20 cellular contexts compared by ENCODE assay signal in the genomic region with DNA sequence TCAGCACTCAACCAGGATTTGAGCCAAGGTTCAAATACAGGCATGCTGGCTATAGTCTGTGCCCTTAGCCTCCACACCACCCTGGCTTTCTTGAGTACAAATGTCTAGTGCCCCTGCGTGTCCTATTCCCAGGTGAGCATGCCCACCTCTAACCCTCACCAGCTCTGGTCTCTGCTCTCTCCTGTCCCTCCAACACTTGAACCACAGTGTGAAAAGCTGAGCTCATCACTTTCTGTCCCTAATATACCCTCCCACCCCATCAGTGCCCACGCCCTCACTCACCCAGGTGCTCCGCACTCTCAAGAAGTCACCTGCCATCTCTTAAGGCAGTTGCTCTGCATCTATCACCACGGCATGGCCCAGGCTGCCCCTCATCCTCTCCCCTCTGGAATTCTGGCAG. TPM values are rescaled to one million over a fixed set of nuclear protein-coding genes. Genes with fewer than 3 reads are reported as not detected.
DNase-seq lines count a peak whose midpoint lies in the region; ATAC-seq, FAIRE-seq and TF ChIP-seq lines count a peak whose summit lies in the region.
"Had no signal": no experiment of that assay in that cellular context is flagged by ENCODE, and none has a peak within 500 bp of the region (broad histone marks: within the 10 kb centered on the region; RNA-seq: fewer than 3 reads in every experiment).

No MANE protein-coding gene starts in this region.

- peak overlapping the region; percentile 85 to 98 (median 91) for H3K27ac Mint-ChIP-seq in immature natural killer cell
- peak overlapping the region; percentile 53 for H3K27ac Mint-ChIP-seq in stimulated activated effector memory CD8-positive, alpha-beta T cell treated with anti-CD3 and anti-CD28 coated beads, Interleukin-12 subunit alpha, Interleukin-12 subunit beta, amount 100 ng/mL, for 72 hours
- H3K27ac Mint-ChIP-seq: CD4-positive, CD25-positive, alpha-beta regulatory T cell; GM23338 had no signal

- no peak overlapping the region for H2BK20ac ChIP-seq in IMR-90 (ENCODE audit: low read depth, low read length)

- H2BK15ac ChIP-seq in IMR-90 (ENCODE audit: low read depth, low read length): no peak overlapping the region

- peaks cover 21% of the 10 kb centered on the region for H3K27me3 ChIP-seq in IMR-90 (ENCODE audit: control insufficient read depth, insufficient read depth, low read length)

- H3K79me1 ChIP-seq in IMR-90 (ENCODE audit: low read depth in 1 of 2, low read length in 2 of 2): no peaks in the 10 kb centered on the region

- no peaks in the 10 kb centered on the region for H3K36me3 ChIP-seq in IMR-90 (ENCODE audit: control insufficient read depth, insufficient read depth, low read length)
- H3K36me3 ChIP-seq: BE2C had no signal

- WGBS in A549 (ENCODE audit: missing lambda C conversion rate): 69% methylated on average over 4 of the region's 4 CpGs
- WGBS in IMR-90 (ENCODE audit: extremely low coverage in 2 of 2, insufficient read length in 1 of 2), 2 experiments: 33% methylated on average over 1 of the region's 4 CpGs; no CpG with 5 or more reads in 1 of the 2 experiments

- H3K4me1 Mint-ChIP-seq in immature natural killer cell: peaks cover 68 to 92% of the 10 kb centered on the region in 2 donors
- H3K4me1 Mint-ChIP-seq in stimulated activated effector memory CD8-positive, alpha-beta T cell treated with anti-CD3 and anti-CD28 coated beads, Interleukin-12 subunit alpha, Interleukin-12 subunit beta, amount 100 ng/mL, for 72 hours: peaks cover 46% of the 10 kb centered on the region
- H3K4me1 Mint-ChIP-seq: CD4-positive, CD25-positive, alpha-beta regulatory T cell; GM23338 had no signal

- no peak overlapping the region for H3K4ac ChIP-seq in IMR-90 (ENCODE audit: low read depth, low read length)

- no peaks in the 10 kb centered on the region for H3K9me3 Mint-ChIP-seq in immature natural killer cell
- H3K9me3 Mint-ChIP-seq in stimulated activated effector memory CD8-positive, alpha-beta T cell treated with anti-CD3 and anti-CD28 coated beads, Interleukin-12 subunit alpha, Interleukin-12 subunit beta, amount 100 ng/mL, for 72 hours: no peaks in the 10 kb centered on the region
- H3K9me3 Mint-ChIP-seq: GM23338 had no signal

- H2AFZ ChIP-seq in IMR-90 (replicated peaks; ENCODE audit: low read length, poor library complexity): no peak overlapping the region
- H2AFZ ChIP-seq: GM23338 had no signal

- no peak overlapping the region for H3K18ac ChIP-seq in IMR-90 (ENCODE audit: low read depth, low read length)

- no peak overlapping the region for H3K9ac ChIP-seq in IMR-90 (ENCODE audit: low read depth, low read length)

- in situ Hi-C loops in IMR-90 (cut with MboI; ENCODE audit: low sequenced_read_pairs): no loop called here

- intact Hi-C loops in IMR-90 (cut with micrococcal nuclease): no loop called here

- H3K4me2 ChIP-seq in A549 (no peak overlapping the region), IMR-90 (ENCODE audit: low read depth, low read length) (no peak overlapping the region)
- H3K4me2 ChIP-seq: GM23338 had no signal

- H2AK9ac ChIP-seq in IMR-90 (replicated peaks; ENCODE audit: low read depth, low read length, poor library complexity): no peak overlapping the region

- H3K9me1 ChIP-seq in IMR-90 (ENCODE audit: insufficient read depth, low read length): no peaks in the 10 kb centered on the region

- no peak overlapping the region for H3K4me3 ChIP-seq in A549
- H3K4me3 ChIP-seq in IMR-90 (ENCODE audit: insufficient read depth, low read depth, low read length): no peak overlapping the region
- H3K4me3 ChIP-seq: GM23338 had no signal

- dilution Hi-C loops in IMR-90 (cut with HindIII; ENCODE audit: low sequenced_read_pairs, unreplicated experiment): no loop called here

- H4K20me1 ChIP-seq in IMR-90 (ENCODE audit: insufficient read depth, low read length): no peaks in the 10 kb centered on the region

- H4K8ac ChIP-seq in IMR-90 (ENCODE audit: low read depth in 2 of 2, low read length in 2 of 2): no peak overlapping the region

- H3K56ac ChIP-seq in IMR-90 (ENCODE audit: extremely low read depth, insufficient read depth, low read length): no peak overlapping the region

- CTCF ChIA-PET in A549 (lab: Yijun Ruan, JAX) (interaction anchor here (1.1 to 1.5 kb wide), 3 partner anchors 10 to 320 kb away, joined by 3 to 8 read pairs (median 3); no protein-coding TSS in a partner anchor), IMR-90 (lab: Yijun Ruan, JAX) (no interaction called here)

- no peaks in the 10 kb centered on the region for H3K4me1 ChIP-seq in A549
- H3K4me1 ChIP-seq in IMR-90 (ENCODE audit: control insufficient read depth, insufficient read depth, low read length): no peaks in the 10 kb centered on the region
- H3K4me1 ChIP-seq: BE2C, Caco-2 had no signal

- no peak for TF ChIP-seq RAD21 in A549 (conservative IDR thresholded peaks at IDR 0.05 in 1 of 2, IDR thresholded peaks at IDR 0.05 in 1 of 2)
- no peak for TF ChIP-seq RAD21 in IMR-90 (IDR thresholded peaks at IDR 0.05; ENCODE audit: low read length)

- POLR2A ChIA-PET in A549 (lab: Yijun Ruan, JAX) (no interaction called here), IMR-90 (lab: Charles Lee; ENCODE audit: unreplicated experiment) (no interaction called here)

- no peak overlapping the region for H2BK120ac ChIP-seq in IMR-90 (ENCODE audit: low read depth, low read length)

- H2BK5ac ChIP-seq in IMR-90 (ENCODE audit: low read depth, low read length, poor library complexity, severe bottlenecking): no peak overlapping the region

- DNase-seq in A549 (ENCODE audit: low read depth in 1 of 2, low spot score in 1 of 2) (no peak), IMR-90 (no peak), immature natural killer cell (peak in 2 of 3 donors; percentile 39 to 59), kidney tubule cell (ENCODE audit: low spot score) (no peak), NCI-H1417 (lab: John Stamatoyannopoulos, UW) (no peak)
- DNase-seq in stimulated activated effector memory CD8-positive, alpha-beta T cell treated with anti-CD3 and anti-CD28 coated beads, Interleukin-12 subunit alpha, Interleukin-12 subunit beta, amount 100 ng/mL, for 72 hours (ENCODE audit: low spot score in 2 of 2): no peak
- DNase-seq: ACHN; BE2C; C1 segment of cervical spinal cord; Caco-2; CD4-positive, CD25-positive, alpha-beta regulatory T cell; HCEC 1CT had no signal

- H3K9me3 ChIP-seq in A549 (no peaks in the 10 kb centered on the region), IMR-90 (ENCODE audit: control insufficient read depth, insufficient read depth, low read length) (no peaks in the 10 kb centered on the region)
- H3K9me3 ChIP-seq: BE2C, Caco-2 had no signal

- FAIRE-seq in A549 (lab: Jason Lieb, UNC): no peak
- FAIRE-seq: D721Med, G401.6, GM12891, GM19239, H54, HTR-8/SVneo had no signal

- TF ChIP-seq CTCF in A549 (IDR thresholded peaks at IDR 0.05) (no peak), IMR-90 (conservative IDR thresholded peaks at IDR 0.05; ENCODE audit: low read depth, low read length) (no peak)

- no TSS peak for BruUV-seq in IMR-90 (replicated peaks; lab: Mats Ljungman, UMichigan)

- no peak overlapping the region for H4K5ac ChIP-seq in IMR-90 (ENCODE audit: low read depth, low read length)

- ATAC-seq in A549 (no peak), IMR-90 (ENCODE audit: low read depth) (no peak)
- ATAC-seq in stimulated activated effector memory CD8-positive, alpha-beta T cell treated with anti-CD3 and anti-CD28 coated beads, Interleukin-12 subunit alpha, Interleukin-12 subunit beta, amount 100 ng/mL, for 72 hours: no peak
- ATAC-seq: GM23338 had no signal

- no peak overlapping the region for H3K14ac ChIP-seq in IMR-90 (replicated peaks; ENCODE audit: low read depth, low read length)

- TF ChIP-seq POLR2A in A549 (IDR thresholded peaks at IDR 0.05; ENCODE audit: low read length) (no peak), IMR-90 (IDR thresholded peaks at IDR 0.05; ENCODE audit: low read depth, low read length) (no peak)

- H3K27me3 Mint-ChIP-seq in immature natural killer cell (ENCODE audit: low read depth in 3 of 3): peaks cover 3 to 8% (median 6%) of the 10 kb centered on the region in 3 donors

- no peaks in the 10 kb centered on the region for H3K36me3 Mint-ChIP-seq in immature natural killer cell
- H3K36me3 Mint-ChIP-seq in stimulated activated effector memory CD8-positive, alpha-beta T cell treated with anti-CD3 and anti-CD28 coated beads, Interleukin-12 subunit alpha, Interleukin-12 subunit beta, amount 100 ng/mL, for 72 hours: no peaks in the 10 kb centered on the region
- H3K36me3 Mint-ChIP-seq: CD4-positive, CD25-positive, alpha-beta regulatory T cell had no signal

- no peak for TF ChIP-seq EP300 in A549 (IDR thresholded peaks at IDR 0.05)

- H4K91ac ChIP-seq in IMR-90 (ENCODE audit: insufficient read depth, low read depth, low read length): no peak overlapping the region

- no peak overlapping the region for H3K27ac ChIP-seq in A549
- H3K27ac ChIP-seq in IMR-90 (ENCODE audit: insufficient read depth, low read length): no peak overlapping the region

- no peak overlapping the region for H2AK5ac ChIP-seq in IMR-90 (ENCODE audit: low read depth, low read length)

- H3K23ac ChIP-seq in IMR-90 (ENCODE audit: low read depth, low read length): no peak overlapping the region

- peak overlapping the region; percentile 38 to 80 (median 71) for H3K4me3 Mint-ChIP-seq in immature natural killer cell
- no peak overlapping the region for H3K4me3 Mint-ChIP-seq in stimulated activated effector memory CD8-positive, alpha-beta T cell treated with anti-CD3 and anti-CD28 coated beads, Interleukin-12 subunit alpha, Interleukin-12 subunit beta, amount 100 ng/mL, for 72 hours
- H3K4me3 Mint-ChIP-seq: CD4-positive, CD25-positive, alpha-beta regulatory T cell; GM23338 had no signal

RNA-seq across cellular contexts. Expression of a gene that starts 7.0 kb away (rescaled TPM):
- polyA plus RNA-seq in A549 (2011; rRNA removed): not detected in 2 replicates
- not detected in 2 replicates for polyA plus RNA-seq in A549 (2012; cell fraction: cytosol; rRNA removed)
- polyA plus RNA-seq in A549 (2012; cell fraction: nucleus; rRNA removed): not detected in 2 replicates
- polyA plus RNA-seq in A549 (2017; fragmentation: RNase III; extraction: RNeasy Plus Mini Kit Qiagen cat#74134 plus additional on column Dnase treatment): not detected in 3 replicates
- not detected in 2 replicates for polyA minus RNA-seq in A549 (2011; rRNA and poly(A)+ RNA removed)
- not detected in 2 replicates for total RNA-seq in IMR-90 (2012; rRNA removed)
- polyA plus RNA-seq in IMR-90 (2012; rRNA removed): not detected in 2 replicates
- polyA plus RNA-seq in IMR-90 (2012; cell fraction: cytosol; rRNA removed): not detected in 2 replicates
- polyA plus RNA-seq in IMR-90 (2012; cell fraction: nucleus; rRNA removed; ENCODE audit: low replicate concordance): not detected in 2 replicates
- polyA plus RNA-seq in immature natural killer cell: not detected
- total RNA-seq: A172; CD4-positive, CD25-positive, alpha-beta regulatory T cell; GM23338 had no signal
- polyA plus RNA-seq: CD4-positive, CD25-positive, alpha-beta regulatory T cell; GM23338 had no signal

RNA-seq across cellular contexts. Expression of a gene that starts 13.7 kb away (rescaled TPM):
- polyA plus RNA-seq in A549 (2011; rRNA removed): not detected in 2 replicates
- polyA plus RNA-seq in A549 (2012; cell fraction: cytosol; rRNA removed): 0.01 TPM in 1 of 2 replicates, not detected in the other
- not detected in 2 replicates for polyA plus RNA-seq in A549 (2012; cell fraction: nucleus; rRNA removed)
- polyA plus RNA-seq in A549 (2017; fragmentation: RNase III; extraction: RNeasy Plus Mini Kit Qiagen cat#74134 plus additional on column Dnase treatment): not detected in 3 replicates
- not detected in 2 replicates for polyA minus RNA-seq in A549 (2011; rRNA and poly(A)+ RNA removed)
- total RNA-seq in IMR-90 (2012; rRNA removed): not detected in 2 replicates
- not detected in 2 replicates for polyA plus RNA-seq in IMR-90 (2012; rRNA removed)
- polyA plus RNA-seq in IMR-90 (2012; cell fraction: cytosol; rRNA removed): not detected in 2 replicates
- not detected in 2 replicates for polyA plus RNA-seq in IMR-90 (2012; cell fraction: nucleus; rRNA removed; ENCODE audit: low replicate concordance)
- not detected for polyA plus RNA-seq in immature natural killer cell
- total RNA-seq: A172; Caco-2; CD4-positive, CD25-positive, alpha-beta regulatory T cell; GM23338 had no signal
- polyA plus RNA-seq: CD4-positive, CD25-positive, alpha-beta regulatory T cell; GM23338 had no signal

RNA-seq across cellular contexts. Expression of a gene that starts 39.8 kb away (rescaled TPM):
- polyA plus RNA-seq in A549 (2011; rRNA removed): 0.06 TPM in 1 of 2 replicates, not detected in the other
- 0.05 and 0.09 TPM in 2 replicates for polyA plus RNA-seq in A549 (2012; cell fraction: cytosol; rRNA removed)
- 0.02 and 0.06 TPM in 2 replicates for polyA plus RNA-seq in A549 (2012; cell fraction: nucleus; rRNA removed)
- polyA plus RNA-seq in A549 (2017; fragmentation: RNase III; extraction: RNeasy Plus Mini Kit Qiagen cat#74134 plus additional on column Dnase treatment): 0.08 to 0.25 TPM in 2 of 3 replicates, not detected in the other
- 1.0 TPM in 1 of 2 replicates, not detected in the other for polyA minus RNA-seq in A549 (2011; rRNA and poly(A)+ RNA removed)
- not detected in 2 replicates for total RNA-seq in IMR-90 (2012; rRNA removed)
- polyA plus RNA-seq in IMR-90 (2012; rRNA removed): not detected in 2 replicates
- not detected in 2 replicates for polyA plus RNA-seq in IMR-90 (2012; cell fraction: cytosol; rRNA removed)
- polyA plus RNA-seq in IMR-90 (2012; cell fraction: nucleus; rRNA removed; ENCODE audit: low replicate concordance): not detected in 2 replicates
- polyA plus RNA-seq in immature natural killer cell: not detected
- total RNA-seq: CD4-positive, CD25-positive, alpha-beta regulatory T cell; GM23338 had no signal
- polyA plus RNA-seq: CD4-positive, CD25-positive, alpha-beta regulatory T cell; GM23338 had no signal

RNA-seq across cellular contexts. Expression of a gene that starts 41.3 kb away (rescaled TPM):
- not detected in 2 replicates for polyA plus RNA-seq in A549 (2011; rRNA removed)
- polyA plus RNA-seq in A549 (2012; cell fraction: cytosol; rRNA removed): not detected in 2 replicates
- 0.02 and 0.07 TPM in 2 replicates for polyA plus RNA-seq in A549 (2012; cell fraction: nucleus; rRNA removed)
- not detected in 3 replicates for polyA plus RNA-seq in A549 (2017; fragmentation: RNase III; extraction: RNeasy Plus Mini Kit Qiagen cat#74134 plus additional on column Dnase treatment)
- polyA minus RNA-seq in A549 (2011; rRNA and poly(A)+ RNA removed): not detected in 2 replicates
- total RNA-seq in IMR-90 (2012; rRNA removed): not detected in 2 replicates
- not detected in 2 replicates for polyA plus RNA-seq in IMR-90 (2012; rRNA removed)
- not detected in 2 replicates for polyA plus RNA-seq in IMR-90 (2012; cell fraction: cytosol; rRNA removed)
- polyA plus RNA-seq in IMR-90 (2012; cell fraction: nucleus; rRNA removed; ENCODE audit: low replicate concordance): not detected in 2 replicates
- under 1 TPM in 2 of 3 donors, not detected in 1; 0.34 to 0.93 TPM for polyA plus RNA-seq in immature natural killer cell
- total RNA-seq: A172, Caco-2, GM23338 had no signal
- polyA plus RNA-seq: GM23338 had no signal

RNA-seq across cellular contexts. Expression of a gene that starts 58.4 kb away (rescaled TPM):
- not detected in 2 replicates for polyA plus RNA-seq in A549 (2011; rRNA removed)
- polyA plus RNA-seq in A549 (2012; cell fraction: cytosol; rRNA removed): not detected in 2 replicates
- polyA plus RNA-seq in A549 (2012; cell fraction: nucleus; rRNA removed): not detected in 2 replicates
- not detected in 3 replicates for polyA plus RNA-seq in A549 (2017; fragmentation: RNase III; extraction: RNeasy Plus Mini Kit Qiagen cat#74134 plus additional on column Dnase treatment)
- not detected in 2 replicates for polyA minus RNA-seq in A549 (2011; rRNA and poly(A)+ RNA removed)
- total RNA-seq in IMR-90 (2012; rRNA removed): not detected in 2 replicates
- not detected in 2 replicates for polyA plus RNA-seq in IMR-90 (2012; rRNA removed)
- not detected in 2 replicates for polyA plus RNA-seq in IMR-90 (2012; cell fraction: cytosol; rRNA removed)
- polyA plus RNA-seq in IMR-90 (2012; cell fraction: nucleus; rRNA removed; ENCODE audit: low replicate concordance): not detected in 2 replicates
- 1 to 10 TPM in 1 of 3 donors, under 1 TPM in 1, not detected in 1; 0.82 to 3.3 TPM for polyA plus RNA-seq in immature natural killer cell
- total RNA-seq: A172, Caco-2, GM23338 had no signal
- polyA plus RNA-seq: GM23338 had no signal

Comparison
In these comparisons a context has a peak if more than half of its experiments do, and no peak if none do; other contexts are left out.
1. DNase-seq: peak in immature natural killer cell (2 of 3); none in A549 (0 of 2), IMR-90 (single experiment), stimulated activated effector memory CD8-positive, alpha-beta T cell treated with anti-CD3 and anti-CD28 coated beads, Interleukin-12 subunit alpha, Interleukin-12 subunit beta, amount 100 ng/mL, for 72 hours (0 of 2), kidney tubule cell (single experiment) and NCI-H1417 (0 of 3).